Comparison of ENCODE assay signal across 18 cellular contexts in the genomic region with DNA sequence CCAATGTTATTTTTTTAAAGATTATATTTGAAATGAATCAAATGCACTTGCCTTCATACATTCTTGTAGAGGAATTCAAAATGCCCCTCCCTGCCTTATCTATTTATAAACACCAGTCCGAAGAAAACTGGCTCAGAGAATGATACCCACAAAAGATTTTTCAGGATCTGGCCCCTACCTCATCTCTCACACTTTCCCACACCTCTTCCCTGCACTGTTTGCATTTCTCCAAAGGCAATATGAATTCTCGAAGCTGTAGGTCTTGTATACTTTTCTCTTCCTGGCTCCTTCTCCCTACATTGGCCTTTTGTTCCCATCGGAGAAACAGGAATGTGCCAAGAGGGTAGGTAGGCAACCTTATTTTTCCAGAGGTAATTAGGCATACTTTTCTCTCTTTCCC. TPM values are rescaled to one million over a fixed set of nuclear protein-coding genes. Genes with fewer than 3 reads are reported as not detected.
DNase-seq lines count a peak whose midpoint lies in the region; ATAC-seq, FAIRE-seq and TF ChIP-seq lines count a peak whose summit lies in the region.
"Had no signal": no experiment of that assay in that cellular context is flagged by ENCODE, and none has a peak within 500 bp of the region (broad histone marks: within the 10 kb centered on the region; RNA-seq: fewer than 3 reads in every experiment).

No MANE protein-coding gene starts in this region.

- peak overlapping the region; percentile 71 for H2BK5ac ChIP-seq in IMR-90 (ENCODE audit: low read depth, low read length, poor library complexity, severe bottlenecking)

- H2BK15ac ChIP-seq in IMR-90 (ENCODE audit: low read depth, low read length) = peak overlapping the region; percentile 26; the same call in 1 of the 3 replicates

- peak overlapping the region; percentile 90 for H2BK20ac ChIP-seq in IMR-90 (ENCODE audit: low read depth, low read length)

- BruUV-seq in IMR-90 (replicated peaks; lab: Mats Ljungman, UMichigan) = no TSS peak

- POLR2A ChIA-PET in IMR-90 (lab: Charles Lee; ENCODE audit: unreplicated experiment) = no interaction called here

- H3K9ac ChIP-seq in IMR-90 (ENCODE audit: low read depth, low read length) (no peak overlapping the region), adipocyte (ENCODE audit: low read length) (no peak overlapping the region), kidney (ENCODE audit: low read length in 2 of 2) (no peak overlapping the region)
- H3K9ac ChIP-seq: BLaER1 treated with 17β-estradiol and CSF1 and Interleukin-3, amounts not matched to agents 10 nM and 100 nM had no signal

- dilution Hi-C loops in IMR-90 (cut with HindIII; ENCODE audit: low sequenced_read_pairs, unreplicated experiment) = loop anchor here (25.0 kb wide), 2 partner anchors 189 to 439 kb away; a partner anchor contains a TSS

- TF ChIP-seq CTCF in IMR-90 (conservative IDR thresholded peaks at IDR 0.05; ENCODE audit: low read depth, low read length) (no peak), kidney (IDR thresholded peaks at IDR 0.05; ENCODE audit: borderline replicate concordance, extremely low read depth, insufficient read depth) (no peak)

- no CpG with 5 or more reads among the region's 3 CpGs for WGBS in IMR-90 (ENCODE audit: extremely low coverage in 2 of 2, insufficient read length in 1 of 2), 2 experiments

- DNase-seq in IMR-90 = no peak
- peak; percentile 26 for DNase-seq in adipocyte (ENCODE audit: low read depth)
- DNase-seq in iris pigment epithelial cell (ENCODE audit: low read depth) = peak; percentile 47
- DNase-seq in kidney = no peak
- no peak for DNase-seq in activated CD4-positive, alpha-beta T cell treated with anti-CD3 and anti-CD28 coated beads, Interleukin-2, amount 50 U/mL, for 1 hour
- no peak for DNase-seq in HCEC 1CT
- DNase-seq: DMS53, NCI-H1048, NCI-H146, NCI-H2081 treated with DMSO at 0.1 percent for 48 hours, NCI-H524 treated with DMSO at 0.1 percent for 48 hours, PC-9 had no signal

- H3K79me1 ChIP-seq in IMR-90 (ENCODE audit: low read depth in 1 of 2, low read length in 2 of 2) = no peaks in the 10 kb centered on the region

- H3K4me3 ChIP-seq in IMR-90 (ENCODE audit: insufficient read depth, low read depth, low read length) (no peak overlapping the region), adipocyte (ENCODE audit: low read length) (no peak overlapping the region), kidney (ENCODE audit: low read length in 2 of 2) (no peak overlapping the region)
- H3K4me3 ChIP-seq: BLaER1 treated with 17β-estradiol and CSF1 and Interleukin-3, amounts not matched to agents 10 nM and 100 nM; HAP-1; K562; PC-9; SK-N-MC had no signal

- peak overlapping the region in 1 of 2 experiments; percentile 40; a peak in 1 of 4 replicates for H4K8ac ChIP-seq in IMR-90 (ENCODE audit: low read depth in 2 of 2, low read length in 2 of 2)

- no peak for TF ChIP-seq POLR2A in IMR-90 (IDR thresholded peaks at IDR 0.05; ENCODE audit: low read depth, low read length)

- no peak for FAIRE-seq in kidney (lab: Jason Lieb, UNC)
- FAIRE-seq: HTR-8/SVneo, K562 had no signal

- H2AFZ ChIP-seq in IMR-90 (replicated peaks; ENCODE audit: low read length, poor library complexity) = peak overlapping the region; percentile 13
- H2AFZ ChIP-seq: PC-9 had no signal

- H3K27me3 ChIP-seq in IMR-90 (ENCODE audit: control insufficient read depth, insufficient read depth, low read length) (no peaks in the 10 kb centered on the region), adipocyte (replicated peaks; ENCODE audit: control insufficient read depth, insufficient read depth, low read length) (no peaks in the 10 kb centered on the region)
- H3K27me3 ChIP-seq: BLaER1 treated with 17β-estradiol and CSF1 and Interleukin-3, amounts not matched to agents 10 nM and 100 nM had no signal

- no peaks in the 10 kb centered on the region for H4K20me1 ChIP-seq in IMR-90 (ENCODE audit: insufficient read depth, low read length)
- H4K20me1 ChIP-seq: BLaER1 treated with 17β-estradiol and CSF1 and Interleukin-3, amounts not matched to agents 10 nM and 100 nM had no signal

- no peak overlapping the region for H2AK9ac ChIP-seq in IMR-90 (replicated peaks; ENCODE audit: low read depth, low read length, poor library complexity)

- H3K18ac ChIP-seq in IMR-90 (ENCODE audit: low read depth, low read length) = no peak overlapping the region; the same call in 1 of the 2 replicates

- intact Hi-C loops in IMR-90 (cut with micrococcal nuclease) = no loop called here
- intact Hi-C loops in kidney (cut with DNase I) = no loop called here

- no peak overlapping the region for H4K91ac ChIP-seq in IMR-90 (ENCODE audit: insufficient read depth, low read depth, low read length)

- H3K4me1 ChIP-seq in IMR-90 (ENCODE audit: control insufficient read depth, insufficient read depth, low read length) (peaks cover 2% of the 10 kb centered on the region; the same call in 1 of the 2 replicates), adipocyte (ENCODE audit: control insufficient read depth, insufficient read depth, low read length) (peaks cover 4% of the 10 kb centered on the region), kidney (ENCODE audit: control insufficient read depth in 1 of 2, insufficient read depth in 1 of 2, low read depth in 1 of 2, low read length in 2 of 2) (no peaks in the 10 kb centered on the region)
- H3K4me1 ChIP-seq: BLaER1 treated with 17β-estradiol and CSF1 and Interleukin-3, amounts not matched to agents 10 nM and 100 nM; HAP-1 had no signal

- H2AK5ac ChIP-seq in IMR-90 (ENCODE audit: low read depth, low read length) = peak overlapping the region; percentile 66; the same call in 1 of the 2 replicates

- peaks cover 6% of the 10 kb centered on the region; the same call in 1 of the 2 replicates for H3K9me1 ChIP-seq in IMR-90 (ENCODE audit: insufficient read depth, low read length)

- H4K5ac ChIP-seq in IMR-90 (ENCODE audit: low read depth, low read length) = peak overlapping the region; percentile 9; the same call in 1 of the 2 replicates

- peak overlapping the region; percentile 82; the same call in 1 of the 2 replicates for H3K23ac ChIP-seq in IMR-90 (ENCODE audit: low read depth, low read length)

- H2BK120ac ChIP-seq in IMR-90 (ENCODE audit: low read depth, low read length) = peak overlapping the region; percentile 85

- no peak for TF ChIP-seq RAD21 in IMR-90 (IDR thresholded peaks at IDR 0.05; ENCODE audit: low read length)

- in situ Hi-C loops in IMR-90 (cut with MboI; ENCODE audit: low sequenced_read_pairs) = no loop called here

- no peak overlapping the region for H3K4me2 ChIP-seq in IMR-90 (ENCODE audit: low read depth, low read length)
- H3K4me2 ChIP-seq: BLaER1 treated with 17β-estradiol and CSF1 and Interleukin-3, amounts not matched to agents 10 nM and 100 nM; PC-9 had no signal

- CTCF ChIA-PET in IMR-90 (lab: Yijun Ruan, JAX) = interaction anchor here (1.0 to 1.5 kb wide), 5 partner anchors 25 to 303 kb away, joined by 3 to 7 read pairs (median 3); a partner anchor contains a TSS

- no peaks in the 10 kb centered on the region for H3K36me3 ChIP-seq in IMR-90 (ENCODE audit: control insufficient read depth, insufficient read depth, low read length)
- no peaks in the 10 kb centered on the region for H3K36me3 ChIP-seq in adipocyte (ENCODE audit: control insufficient read depth, insufficient read depth, low read length, severe bottlenecking)
- no peaks in the 10 kb centered on the region for H3K36me3 ChIP-seq in kidney (ENCODE audit: control insufficient read depth in 1 of 2, insufficient read depth in 2 of 2, low read length in 2 of 2)
- H3K36me3 ChIP-seq: BLaER1 treated with 17β-estradiol and CSF1 and Interleukin-3, amounts not matched to agents 10 nM and 100 nM; HAP-1 had no signal

- ATAC-seq in IMR-90 (ENCODE audit: low read depth) = no peak
- no peak for ATAC-seq in GM19455 (IDR thresholded peaks at IDR 0.05; ENCODE audit: unreplicated experiment)
- ATAC-seq: K562 had no signal

- H3K27ac ChIP-seq in IMR-90 (ENCODE audit: insufficient read depth, low read length) (no peak overlapping the region), kidney (ENCODE audit: low read depth in 2 of 2, low read length in 2 of 2) (no peak overlapping the region)
- H3K27ac ChIP-seq: BLaER1 treated with 17β-estradiol and CSF1 and Interleukin-3, amounts not matched to agents 10 nM and 100 nM; PC-9; SK-N-MC had no signal

- no peaks in the 10 kb centered on the region for H3K9me3 ChIP-seq in IMR-90 (ENCODE audit: control insufficient read depth, insufficient read depth, low read length)
- H3K9me3 ChIP-seq in adipocyte (ENCODE audit: control insufficient read depth, low read length) = peaks cover 11% of the 10 kb centered on the region
- no peaks in the 10 kb centered on the region for H3K9me3 ChIP-seq in kidney (ENCODE audit: control insufficient read depth in 1 of 2, low read length in 2 of 2)
- H3K9me3 ChIP-seq: HAP-1 had no signal

- no peak overlapping the region; the same call in 1 of the 2 replicates for H3K56ac ChIP-seq in IMR-90 (ENCODE audit: extremely low read depth, insufficient read depth, low read length)

- H3K4ac ChIP-seq in IMR-90 (ENCODE audit: low read depth, low read length) = peak overlapping the region; percentile 81

- peak overlapping the region; percentile 78 for H3K14ac ChIP-seq in IMR-90 (replicated peaks; ENCODE audit: low read depth, low read length)

TF ChIP-seq in IMR-90, 13 proteins besides CTCF, POLR2A, EP300 and RAD21 (continues in another document):
- TF ChIP-seq CHD1 (IDR thresholded peaks at IDR 0.05; ENCODE audit: low read depth, low read length) (no peak), BHLHE40 (IDR thresholded peaks at IDR 0.05; ENCODE audit: low read depth, low read length) (no peak), NFE2L2 (IDR thresholded peaks at IDR 0.05; ENCODE audit: low read depth, low read length) (no peak), SMC3 (IDR thresholded peaks at IDR 0.05; ENCODE audit: low read depth, low read length) (no peak), MAZ (IDR thresholded peaks at IDR 0.05; ENCODE audit: borderline replicate concordance, low read depth, low read length) (no peak), CEBPB (IDR thresholded peaks at IDR 0.05; ENCODE audit: low read depth, low read length) (no peak)
- TF ChIP-seq, protein P1, sequence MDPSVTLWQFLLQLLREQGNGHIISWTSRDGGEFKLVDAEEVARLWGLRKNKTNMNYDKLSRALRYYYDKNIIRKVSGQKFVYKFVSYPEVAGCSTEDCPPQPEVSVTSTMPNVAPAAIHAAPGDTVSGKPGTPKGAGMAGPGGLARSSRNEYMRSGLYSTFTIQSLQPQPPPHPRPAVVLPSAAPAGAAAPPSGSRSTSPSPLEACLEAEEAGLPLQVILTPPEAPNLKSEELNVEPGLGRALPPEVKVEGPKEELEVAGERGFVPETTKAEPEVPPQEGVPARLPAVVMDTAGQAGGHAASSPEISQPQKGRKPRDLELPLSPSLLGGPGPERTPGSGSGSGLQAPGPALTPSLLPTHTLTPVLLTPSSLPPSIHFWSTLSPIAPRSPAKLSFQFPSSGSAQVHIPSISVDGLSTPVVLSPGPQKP (IDR thresholded peaks at IDR 0.05; ENCODE audit: borderline replicate concordance, low read depth, low read length) = no peak

RNA-seq across cellular contexts. Expression of a gene that starts 12.0 kb away (rescaled TPM):
- total RNA-seq in IMR-90 (2012; rRNA removed) = 0.28 and 0.36 TPM in 2 replicates
- 0.10 and 0.37 TPM in 2 replicates for polyA plus RNA-seq in IMR-90 (2012; rRNA removed)
- 0.03 TPM in 1 of 2 replicates, not detected in the other for polyA plus RNA-seq in IMR-90 (2012; cell fraction: cytosol; rRNA removed)
- 0.07 and 0.25 TPM in 2 replicates for polyA plus RNA-seq in IMR-90 (2012; cell fraction: nucleus; rRNA removed; ENCODE audit: low replicate concordance)
- total RNA-seq in kidney = 0.60 TPM
- polyA plus RNA-seq in kidney (ENCODE audit: insufficient read depth, low read depth, low replicate concordance) = not detected
- total RNA-seq: K562, PC-9 had no signal
- polyA plus RNA-seq: K562 had no signal

Comparison
In these comparisons a context has a peak if more than half of its experiments do, and no peak if none do; other contexts are left out.
1. DNase-seq: peak in adipocyte (single experiment) and iris pigment epithelial cell (single experiment); none in IMR-90 (single experiment), kidney (single experiment), activated CD4-positive, alpha-beta T cell treated with anti-CD3 and anti-CD28 coated beads, Interleukin-2, amount 50 U/mL, for 1 hour (single experiment) and HCEC 1CT (single experiment).